Comparison of ENCODE assay signal across 1 cellular context in genomic region chr5:14534773-14535172, GRCh38.
TF ChIP-seq lines count a peak whose summit lies in the region.

No MANE protein-coding gene starts in this region.

TF ChIP-seq in GM23338, 12 proteins besides CTCF, POLR2A, EP300 and RAD21 (continued from another document):
- TF ChIP-seq, protein P1, sequence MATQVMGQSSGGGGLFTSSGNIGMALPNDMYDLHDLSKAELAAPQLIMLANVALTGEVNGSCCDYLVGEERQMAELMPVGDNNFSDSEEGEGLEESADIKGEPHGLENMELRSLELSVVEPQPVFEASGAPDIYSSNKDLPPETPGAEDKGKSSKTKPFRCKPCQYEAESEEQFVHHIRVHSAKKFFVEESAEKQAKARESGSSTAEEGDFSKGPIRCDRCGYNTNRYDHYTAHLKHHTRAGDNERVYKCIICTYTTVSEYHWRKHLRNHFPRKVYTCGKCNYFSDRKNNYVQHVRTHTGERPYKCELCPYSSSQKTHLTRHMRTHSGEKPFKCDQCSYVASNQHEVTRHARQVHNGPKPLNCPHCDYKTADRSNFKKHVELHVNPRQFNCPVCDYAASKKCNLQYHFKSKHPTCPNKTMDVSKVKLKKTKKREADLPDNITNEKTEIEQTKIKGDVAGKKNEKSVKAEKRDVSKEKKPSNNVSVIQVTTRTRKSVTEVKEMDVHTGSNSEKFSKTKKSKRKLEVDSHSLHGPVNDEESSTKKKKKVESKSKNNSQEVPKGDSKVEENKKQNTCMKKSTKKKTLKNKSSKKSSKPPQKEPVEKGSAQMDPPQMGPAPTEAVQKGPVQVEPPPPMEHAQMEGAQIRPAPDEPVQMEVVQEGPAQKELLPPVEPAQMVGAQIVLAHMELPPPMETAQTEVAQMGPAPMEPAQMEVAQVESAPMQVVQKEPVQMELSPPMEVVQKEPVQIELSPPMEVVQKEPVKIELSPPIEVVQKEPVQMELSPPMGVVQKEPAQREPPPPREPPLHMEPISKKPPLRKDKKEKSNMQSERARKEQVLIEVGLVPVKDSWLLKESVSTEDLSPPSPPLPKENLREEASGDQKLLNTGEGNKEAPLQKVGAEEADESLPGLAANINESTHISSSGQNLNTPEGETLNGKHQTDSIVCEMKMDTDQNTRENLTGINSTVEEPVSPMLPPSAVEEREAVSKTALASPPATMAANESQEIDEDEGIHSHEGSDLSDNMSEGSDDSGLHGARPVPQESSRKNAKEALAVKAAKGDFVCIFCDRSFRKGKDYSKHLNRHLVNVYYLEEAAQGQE (IDR thresholded peaks at IDR 0.05; ENCODE audit: unreplicated experiment): no peak
- TF ChIP-seq STAT1 (IDR thresholded peaks at IDR 0.05; ENCODE audit: unreplicated experiment): no peak
- TF ChIP-seq ETS1 (IDR thresholded peaks at IDR 0.05): no peak
- no peak for TF ChIP-seq NANOG (IDR thresholded peaks at IDR 0.05; ENCODE audit: borderline replicate concordance)
- no peak for TF ChIP-seq EZH2phosphoT487 (IDR thresholded peaks at IDR 0.05; ENCODE audit: unreplicated experiment)
TF ChIP-seq in GM23338: peak in this region for 0.
